ENCODE assay signal across 1 cellular context in the genomic region with DNA sequence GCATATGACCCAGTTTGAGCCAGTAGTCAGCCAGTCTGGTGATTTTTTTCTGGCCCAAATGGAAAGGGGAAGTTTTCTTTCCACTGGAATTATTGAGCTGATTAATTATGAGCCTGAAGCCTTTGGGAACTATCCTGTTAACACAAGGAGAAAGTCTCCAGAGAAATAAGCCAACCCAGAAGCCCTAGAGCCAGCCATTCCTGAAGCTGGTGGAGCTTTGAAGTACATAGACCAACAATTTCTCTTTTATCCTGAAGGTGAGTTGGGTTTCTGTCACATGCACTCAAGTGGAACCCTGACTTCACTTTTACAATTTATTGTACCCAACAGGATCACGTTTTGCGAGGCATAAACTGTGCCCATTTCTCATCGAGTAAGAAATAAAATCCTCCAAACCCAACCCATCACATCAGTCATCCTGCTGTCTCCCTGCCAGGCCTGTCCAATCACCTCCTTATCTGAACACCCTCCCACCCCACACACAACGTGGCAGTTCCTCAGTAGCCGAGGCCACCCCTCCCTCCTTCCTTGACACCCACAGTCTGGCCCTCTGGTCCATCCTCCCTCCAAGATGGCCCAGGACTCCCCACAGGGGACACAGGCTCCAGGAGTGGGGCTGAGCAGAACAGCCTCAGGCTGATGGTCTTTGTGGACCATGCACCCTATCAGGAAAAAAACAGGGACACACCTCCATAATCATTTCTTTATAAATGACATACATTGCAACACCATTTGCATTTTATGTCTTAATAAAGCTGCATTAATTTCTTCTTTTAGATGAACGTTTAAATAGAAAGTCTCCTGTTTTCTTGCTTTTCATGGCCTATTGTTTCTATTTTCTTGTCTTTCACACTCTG.
TF ChIP-seq lines count a peak whose summit lies in the region.

No MANE protein-coding gene starts in this region.

TF ChIP-seq in WTC11, 78 proteins besides CTCF, POLR2A, EP300 and RAD21 (continued from another document):
- TF ChIP-seq, protein P1, sequence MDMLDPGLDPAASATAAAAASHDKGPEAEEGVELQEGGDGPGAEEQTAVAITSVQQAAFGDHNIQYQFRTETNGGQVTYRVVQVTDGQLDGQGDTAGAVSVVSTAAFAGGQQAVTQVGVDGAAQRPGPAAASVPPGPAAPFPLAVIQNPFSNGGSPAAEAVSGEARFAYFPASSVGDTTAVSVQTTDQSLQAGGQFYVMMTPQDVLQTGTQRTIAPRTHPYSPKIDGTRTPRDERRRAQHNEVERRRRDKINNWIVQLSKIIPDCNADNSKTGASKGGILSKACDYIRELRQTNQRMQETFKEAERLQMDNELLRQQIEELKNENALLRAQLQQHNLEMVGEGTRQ (CRISPR knock-in tag; IDR thresholded peaks at IDR 0.05), result no peak
- TF ChIP-seq TP53 (CRISPR knock-in tag; IDR thresholded peaks at IDR 0.05), result no peak
- no peak for TF ChIP-seq TEAD1 (CRISPR knock-in tag; IDR thresholded peaks at IDR 0.05)
- TF ChIP-seq, protein P2, sequence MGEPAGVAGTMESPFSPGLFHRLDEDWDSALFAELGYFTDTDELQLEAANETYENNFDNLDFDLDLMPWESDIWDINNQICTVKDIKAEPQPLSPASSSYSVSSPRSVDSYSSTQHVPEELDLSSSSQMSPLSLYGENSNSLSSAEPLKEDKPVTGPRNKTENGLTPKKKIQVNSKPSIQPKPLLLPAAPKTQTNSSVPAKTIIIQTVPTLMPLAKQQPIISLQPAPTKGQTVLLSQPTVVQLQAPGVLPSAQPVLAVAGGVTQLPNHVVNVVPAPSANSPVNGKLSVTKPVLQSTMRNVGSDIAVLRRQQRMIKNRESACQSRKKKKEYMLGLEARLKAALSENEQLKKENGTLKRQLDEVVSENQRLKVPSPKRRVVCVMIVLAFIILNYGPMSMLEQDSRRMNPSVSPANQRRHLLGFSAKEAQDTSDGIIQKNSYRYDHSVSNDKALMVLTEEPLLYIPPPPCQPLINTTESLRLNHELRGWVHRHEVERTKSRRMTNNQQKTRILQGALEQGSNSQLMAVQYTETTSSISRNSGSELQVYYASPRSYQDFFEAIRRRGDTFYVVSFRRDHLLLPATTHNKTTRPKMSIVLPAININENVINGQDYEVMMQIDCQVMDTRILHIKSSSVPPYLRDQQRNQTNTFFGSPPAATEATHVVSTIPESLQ (CRISPR knock-in tag; IDR thresholded peaks at IDR 0.05), result no peak
- TF ChIP-seq SMAD3 (CRISPR knock-in tag; IDR thresholded peaks at IDR 0.05; ENCODE audit: borderline replicate concordance), result no peak
- TF ChIP-seq, protein P3, sequence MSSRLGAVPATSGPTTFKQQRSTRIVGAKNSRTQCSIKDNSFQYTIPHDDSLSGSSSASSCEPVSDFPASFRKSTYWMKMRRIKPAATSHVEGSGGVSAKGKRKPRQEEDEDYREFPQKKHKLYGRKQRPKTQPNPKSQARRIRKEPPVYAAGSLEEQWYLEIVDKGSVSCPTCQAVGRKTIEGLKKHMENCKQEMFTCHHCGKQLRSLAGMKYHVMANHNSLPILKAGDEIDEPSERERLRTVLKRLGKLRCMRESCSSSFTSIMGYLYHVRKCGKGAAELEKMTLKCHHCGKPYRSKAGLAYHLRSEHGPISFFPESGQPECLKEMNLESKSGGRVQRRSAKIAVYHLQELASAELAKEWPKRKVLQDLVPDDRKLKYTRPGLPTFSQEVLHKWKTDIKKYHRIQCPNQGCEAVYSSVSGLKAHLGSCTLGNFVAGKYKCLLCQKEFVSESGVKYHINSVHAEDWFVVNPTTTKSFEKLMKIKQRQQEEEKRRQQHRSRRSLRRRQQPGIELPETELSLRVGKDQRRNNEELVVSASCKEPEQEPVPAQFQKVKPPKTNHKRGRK (CRISPR knock-in tag; IDR thresholded peaks at IDR 0.05; ENCODE audit: borderline replicate concordance), result no peak
- no peak for TF ChIP-seq NFYB (CRISPR knock-in tag; conservative IDR thresholded peaks at IDR 0.05; ENCODE audit: low read depth)
